ENCODE assay signal across 1 cellular context in the genomic region with DNA sequence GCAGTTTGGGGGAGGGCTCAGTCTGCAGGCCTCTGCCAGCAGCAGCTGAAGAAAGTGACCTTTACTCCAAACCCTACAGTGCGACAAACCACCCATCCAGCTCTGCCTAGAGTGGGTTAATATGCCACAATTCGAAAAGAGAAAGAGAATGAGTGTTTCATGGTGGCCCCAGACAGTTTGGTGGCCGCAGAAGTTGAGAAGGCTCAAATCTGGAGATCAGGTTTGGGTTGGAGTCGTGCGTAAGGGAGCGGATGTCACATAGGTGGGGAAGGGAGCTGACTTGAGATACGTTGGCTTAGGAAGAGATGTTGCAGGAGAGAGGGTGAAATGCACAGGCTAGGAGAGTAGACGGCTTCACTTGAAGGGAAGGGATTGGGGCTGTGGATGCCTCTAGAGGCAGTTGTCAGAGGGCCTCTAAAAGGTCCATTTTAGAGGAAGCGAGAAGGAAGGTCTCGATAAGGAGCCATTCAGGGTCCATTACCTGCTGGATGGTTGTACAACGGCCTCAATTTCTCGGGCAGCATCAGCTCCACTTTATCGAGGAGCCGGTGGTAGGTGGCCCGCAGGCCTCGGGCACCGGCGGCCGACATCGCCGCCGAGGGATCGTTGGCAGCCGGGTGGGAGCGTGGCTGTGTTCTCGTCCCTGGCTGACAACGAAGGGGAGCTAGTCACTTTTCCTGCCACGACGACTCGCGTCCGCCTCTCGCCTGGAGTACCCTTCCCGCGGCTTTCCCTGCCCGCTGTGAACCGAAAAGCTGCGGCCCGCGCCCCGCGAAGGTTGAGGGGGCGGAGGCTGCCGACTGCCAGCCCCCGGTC.
TF ChIP-seq lines count a peak whose summit lies in the region.

No MANE protein-coding gene starts in this region.

TF ChIP-seq in K562, 482 proteins besides CTCF, POLR2A, EP300 and RAD21 (continued from another document and continues in another):
- TF ChIP-seq ZBTB5 (IDR thresholded peaks at IDR 0.05) (no peak), SETDB1 (IDR thresholded peaks at IDR 0.05; ENCODE audit: low read length) (no peak), TCF15 (CRISPR knock-in tag; IDR thresholded peaks at IDR 0.05) (no peak), ELF4 (CRISPR knock-in tag; IDR thresholded peaks at IDR 0.05) (peak; percentile 58; the same call in 1 of the 2 replicates), SRF (CRISPR knock-in tag; IDR thresholded peaks at IDR 0.05) (0 out of 4 replicates have a peak, but pooled peaks of 1 of the 2 experiments have one; percentile 4), TFE3 (CRISPR knock-in tag; IDR thresholded peaks at IDR 0.05) (no peak), PBX2 (CRISPR knock-in tag; IDR thresholded peaks at IDR 0.05; ENCODE audit: low read depth) (no peak), PBX2 (tag; conservative IDR thresholded peaks at IDR 0.05; ENCODE audit: low read depth) (no peak), TCFL5 (CRISPR knock-in tag; conservative IDR thresholded peaks at IDR 0.05) (no peak), NRF1 (conservative IDR thresholded peaks at IDR 0.05 in 1 of 2, IDR thresholded peaks at IDR 0.05 in 1 of 2) (no peak), TRIM24 (IDR thresholded peaks at IDR 0.05) (0 out of 4 replicates have a peak, but pooled peaks of 1 of the 2 experiments have one; percentile 14), NFIC (IDR thresholded peaks at IDR 0.05) (no peak), ZNF507 (tag; conservative IDR thresholded peaks at IDR 0.05) (no peak), FOXK1 (CRISPR knock-in tag; IDR thresholded peaks at IDR 0.05; ENCODE audit: borderline replicate concordance) (peak; percentile 85; the same call in 1 of the 2 replicates), ZNF76 (CRISPR knock-in tag; IDR thresholded peaks at IDR 0.05; ENCODE audit: borderline replicate concordance) (0 out of 2 replicates have a peak, but pooled peaks have one; percentile 28), NELFE (IDR thresholded peaks at IDR 0.05; ENCODE audit: insufficient read depth, insufficient read length) (no peak), SMAD1 (IDR thresholded peaks at IDR 0.05; ENCODE audit: low read depth, low read length, partially characterized antibody) (no peak), ZEB2 (IDR thresholded peaks at IDR 0.05) (peak; percentile 47), POLR2AphosphoS5 (IDR thresholded peaks at IDR 0.05; ENCODE audit: control insufficient read depth, insufficient read depth, low read depth, low read length) (peak; percentile 86), TEAD2 (tag; IDR thresholded peaks at IDR 0.05) (no peak), FOXJ3 (CRISPR knock-in tag; IDR thresholded peaks at IDR 0.05) (no peak), NBN (IDR thresholded peaks at IDR 0.05; ENCODE audit: low read depth) (0 out of 2 replicates have a peak, but pooled peaks have one; percentile 43), FOXK2 (conservative IDR thresholded peaks at IDR 0.05 in 1 of 2, IDR thresholded peaks at IDR 0.05 in 1 of 2; ENCODE audit: low read depth in 2 of 2) (0 out of 4 replicates have a peak, but pooled peaks of 1 of the 2 experiments have one; percentile 2), DNMT1 (IDR thresholded peaks at IDR 0.05) (0 out of 2 replicates have a peak, but pooled peaks have one; percentile 60), HSF4 (CRISPR knock-in tag; IDR thresholded peaks at IDR 0.05; ENCODE audit: borderline replicate concordance) (no peak), ELK1 (CRISPR knock-in tag; IDR thresholded peaks at IDR 0.05) (no peak), TAL1 (IDR thresholded peaks at IDR 0.05) (peak; percentile 14; the same call in 1 of the 2 replicates), NONO (IDR thresholded peaks at IDR 0.05; ENCODE audit: low read depth in 2 of 2, low read length in 1 of 2) (peak in 1 of 2 experiments; percentile 72; a peak in 1 of 4 replicates), ZNF140 (CRISPR knock-in tag; IDR thresholded peaks at IDR 0.05) (no peak), POLR2G (IDR thresholded peaks at IDR 0.05; ENCODE audit: low read depth, low read length) (peak; percentile 84)
- TF ChIP-seq, protein P1, sequence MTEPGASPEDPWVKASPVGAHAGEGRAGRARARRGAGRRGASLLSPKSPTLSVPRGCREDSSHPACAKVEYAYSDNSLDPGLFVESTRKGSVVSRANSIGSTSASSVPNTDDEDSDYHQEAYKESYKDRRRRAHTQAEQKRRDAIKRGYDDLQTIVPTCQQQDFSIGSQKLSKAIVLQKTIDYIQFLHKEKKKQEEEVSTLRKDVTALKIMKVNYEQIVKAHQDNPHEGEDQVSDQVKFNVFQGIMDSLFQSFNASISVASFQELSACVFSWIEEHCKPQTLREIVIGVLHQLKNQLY (CRISPR knock-in tag; conservative IDR thresholded peaks at IDR 0.05) = 0 out of 4 replicates have a peak, but pooled peaks of 1 of the 2 experiments have one; percentile 40
- TF ChIP-seq, protein P2, sequence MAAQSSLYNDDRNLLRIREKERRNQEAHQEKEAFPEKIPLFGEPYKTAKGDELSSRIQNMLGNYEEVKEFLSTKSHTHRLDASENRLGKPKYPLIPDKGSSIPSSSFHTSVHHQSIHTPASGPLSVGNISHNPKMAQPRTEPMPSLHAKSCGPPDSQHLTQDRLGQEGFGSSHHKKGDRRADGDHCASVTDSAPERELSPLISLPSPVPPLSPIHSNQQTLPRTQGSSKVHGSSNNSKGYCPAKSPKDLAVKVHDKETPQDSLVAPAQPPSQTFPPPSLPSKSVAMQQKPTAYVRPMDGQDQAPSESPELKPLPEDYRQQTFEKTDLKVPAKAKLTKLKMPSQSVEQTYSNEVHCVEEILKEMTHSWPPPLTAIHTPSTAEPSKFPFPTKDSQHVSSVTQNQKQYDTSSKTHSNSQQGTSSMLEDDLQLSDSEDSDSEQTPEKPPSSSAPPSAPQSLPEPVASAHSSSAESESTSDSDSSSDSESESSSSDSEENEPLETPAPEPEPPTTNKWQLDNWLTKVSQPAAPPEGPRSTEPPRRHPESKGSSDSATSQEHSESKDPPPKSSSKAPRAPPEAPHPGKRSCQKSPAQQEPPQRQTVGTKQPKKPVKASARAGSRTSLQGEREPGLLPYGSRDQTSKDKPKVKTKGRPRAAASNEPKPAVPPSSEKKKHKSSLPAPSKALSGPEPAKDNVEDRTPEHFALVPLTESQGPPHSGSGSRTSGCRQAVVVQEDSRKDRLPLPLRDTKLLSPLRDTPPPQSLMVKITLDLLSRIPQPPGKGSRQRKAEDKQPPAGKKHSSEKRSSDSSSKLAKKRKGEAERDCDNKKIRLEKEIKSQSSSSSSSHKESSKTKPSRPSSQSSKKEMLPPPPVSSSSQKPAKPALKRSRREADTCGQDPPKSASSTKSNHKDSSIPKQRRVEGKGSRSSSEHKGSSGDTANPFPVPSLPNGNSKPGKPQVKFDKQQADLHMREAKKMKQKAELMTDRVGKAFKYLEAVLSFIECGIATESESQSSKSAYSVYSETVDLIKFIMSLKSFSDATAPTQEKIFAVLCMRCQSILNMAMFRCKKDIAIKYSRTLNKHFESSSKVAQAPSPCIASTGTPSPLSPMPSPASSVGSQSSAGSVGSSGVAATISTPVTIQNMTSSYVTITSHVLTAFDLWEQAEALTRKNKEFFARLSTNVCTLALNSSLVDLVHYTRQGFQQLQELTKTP (IDR thresholded peaks at IDR 0.05; ENCODE audit: low read depth in 1 of 2, partially characterized antibody in 2 of 2) = peak in 1 of 2 experiments; percentile 67
- TF ChIP-seq, protein P3, sequence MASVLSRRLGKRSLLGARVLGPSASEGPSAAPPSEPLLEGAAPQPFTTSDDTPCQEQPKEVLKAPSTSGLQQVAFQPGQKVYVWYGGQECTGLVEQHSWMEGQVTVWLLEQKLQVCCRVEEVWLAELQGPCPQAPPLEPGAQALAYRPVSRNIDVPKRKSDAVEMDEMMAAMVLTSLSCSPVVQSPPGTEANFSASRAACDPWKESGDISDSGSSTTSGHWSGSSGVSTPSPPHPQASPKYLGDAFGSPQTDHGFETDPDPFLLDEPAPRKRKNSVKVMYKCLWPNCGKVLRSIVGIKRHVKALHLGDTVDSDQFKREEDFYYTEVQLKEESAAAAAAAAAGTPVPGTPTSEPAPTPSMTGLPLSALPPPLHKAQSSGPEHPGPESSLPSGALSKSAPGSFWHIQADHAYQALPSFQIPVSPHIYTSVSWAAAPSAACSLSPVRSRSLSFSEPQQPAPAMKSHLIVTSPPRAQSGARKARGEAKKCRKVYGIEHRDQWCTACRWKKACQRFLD (CRISPR knock-in tag; IDR thresholded peaks at IDR 0.05) = no peak
- TF ChIP-seq, protein P4, sequence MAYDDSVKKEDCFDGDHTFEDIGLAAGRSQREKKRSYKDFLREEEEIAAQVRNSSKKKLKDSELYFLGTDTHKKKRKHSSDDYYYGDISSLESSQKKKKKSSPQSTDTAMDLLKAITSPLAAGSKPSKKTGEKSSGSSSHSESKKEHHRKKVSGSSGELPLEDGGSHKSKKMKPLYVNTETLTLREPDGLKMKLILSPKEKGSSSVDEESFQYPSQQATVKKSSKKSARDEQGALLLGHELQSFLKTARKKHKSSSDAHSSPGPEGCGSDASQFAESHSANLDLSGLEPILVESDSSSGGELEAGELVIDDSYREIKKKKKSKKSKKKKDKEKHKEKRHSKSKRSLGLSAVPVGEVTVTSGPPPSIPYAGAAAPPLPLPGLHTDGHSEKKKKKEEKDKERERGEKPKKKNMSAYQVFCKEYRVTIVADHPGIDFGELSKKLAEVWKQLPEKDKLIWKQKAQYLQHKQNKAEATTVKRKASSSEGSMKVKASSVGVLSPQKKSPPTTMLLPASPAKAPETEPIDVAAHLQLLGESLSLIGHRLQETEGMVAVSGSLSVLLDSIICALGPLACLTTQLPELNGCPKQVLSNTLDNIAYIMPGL (CRISPR knock-in tag; IDR thresholded peaks at IDR 0.05) = no peak
- TF ChIP-seq, protein P5, sequence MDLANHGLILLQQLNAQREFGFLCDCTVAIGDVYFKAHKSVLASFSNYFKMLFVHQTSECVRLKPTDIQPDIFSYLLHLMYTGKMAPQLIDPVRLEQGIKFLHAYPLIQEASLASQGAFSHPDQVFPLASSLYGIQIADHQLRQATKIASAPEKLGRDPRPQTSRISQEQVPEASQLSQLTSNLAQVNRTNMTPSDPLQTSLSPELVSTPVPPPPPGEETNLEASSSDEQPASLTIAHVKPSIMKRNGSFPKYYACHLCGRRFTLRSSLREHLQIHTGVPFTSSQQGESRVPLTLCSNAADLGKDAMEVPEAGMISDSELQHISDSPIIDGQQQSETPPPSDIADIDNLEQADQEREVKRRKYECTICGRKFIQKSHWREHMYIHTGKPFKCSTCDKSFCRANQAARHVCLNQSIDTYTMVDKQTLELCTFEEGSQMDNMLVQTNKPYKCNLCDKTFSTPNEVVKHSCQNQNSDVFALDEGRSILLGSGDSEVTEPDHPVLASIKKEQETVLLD (IDR thresholded peaks at IDR 0.05) = peak; percentile 17; the same call in 1 of the 2 replicates
